14 cellular contexts compared by ENCODE assay signal in genomic region chr20:57908226-57908625, GRCh38.
DNase-seq lines count a peak whose midpoint lies in the region; ATAC-seq and TF ChIP-seq lines count a peak whose summit lies in the region.
"Had no signal": no experiment of that assay in that cellular context is flagged by ENCODE, and none has a peak within 500 bp of the region (broad histone marks: within the 10 kb centered on the region; RNA-seq: fewer than 3 reads in every experiment).

No MANE protein-coding gene starts in this region.

- H3K27me3 ChIP-seq in uterus, result no peaks in the 10 kb centered on the region
- H3K27me3 ChIP-seq: BE2C had no signal

- peaks cover 31 to 34% of the 10 kb centered on the region in 2 donors for H3K27me3 Mint-ChIP-seq in natural killer cell treated with Interleukin-12 subunit alpha and Interleukin-12 subunit beta and Interleukin-15 and Interleukin-18, amount 100 ng/mL, for 72 hours
- H3K27me3 Mint-ChIP-seq in natural killer cell (ENCODE audit: low read depth in 2 of 2) (peaks cover 40 to 60% of the 10 kb centered on the region in 2 donors), nephron (ENCODE audit: low read depth) (no peaks in the 10 kb centered on the region)

- H3K27ac ChIP-seq in SK-N-MC (0 out of 2 replicates have a peak overlapping the region, but pooled peaks have one; percentile 77), uterus (peak overlapping the region; percentile 39 to 50)
- H3K27ac ChIP-seq: GM23248 had no signal

- H3K4me3 Mint-ChIP-seq in natural killer cell treated with Interleukin-12 subunit alpha and Interleukin-12 subunit beta and Interleukin-15 and Interleukin-18, amount 100 ng/mL, for 72 hours, result no peak overlapping the region
- no peak overlapping the region for H3K4me3 Mint-ChIP-seq in natural killer cell
- H3K4me3 Mint-ChIP-seq in nephron, result no peak overlapping the region
- H3K4me3 Mint-ChIP-seq: CD4-positive, CD25-positive, alpha-beta regulatory T cell had no signal

- ATAC-seq in natural killer cell treated with Interleukin-12 subunit alpha and Interleukin-12 subunit beta and Interleukin-15 and Interleukin-18, amount 100 ng/mL, for 72 hours, result no peak
- no peak for ATAC-seq in natural killer cell

- intact Hi-C loops in natural killer cell (cut with micrococcal nuclease) (no loop called here), uterus (cut with DNase I; ENCODE audit: low total_unique reads) (no loop called here)

- H3K4me1 Mint-ChIP-seq in natural killer cell treated with Interleukin-12 subunit alpha and Interleukin-12 subunit beta and Interleukin-15 and Interleukin-18, amount 100 ng/mL, for 72 hours (ENCODE audit: low read depth in 2 of 2), result no peaks in the 10 kb centered on the region
- H3K4me1 Mint-ChIP-seq in natural killer cell (peaks cover 0 to 4% of the 10 kb centered on the region in 2 donors), nephron (peaks cover 57% of the 10 kb centered on the region)
- H3K4me1 Mint-ChIP-seq: CD4-positive, CD25-positive, alpha-beta regulatory T cell had no signal

- H3K27ac Mint-ChIP-seq in natural killer cell treated with Interleukin-12 subunit alpha and Interleukin-12 subunit beta and Interleukin-15 and Interleukin-18, amount 100 ng/mL, for 72 hours, result no peak overlapping the region
- no peak overlapping the region for H3K27ac Mint-ChIP-seq in natural killer cell
- H3K27ac Mint-ChIP-seq in nephron, result peak overlapping the region; percentile 68 to 91 (median 90)
- H3K27ac Mint-ChIP-seq: CD4-positive, CD25-positive, alpha-beta regulatory T cell had no signal

- H3K36me3 ChIP-seq in SK-N-MC (ENCODE audit: insufficient read depth, low read length) (no peaks in the 10 kb centered on the region), uterus (no peaks in the 10 kb centered on the region)
- H3K36me3 ChIP-seq: BE2C, HAP-1 had no signal

- H3K36me3 Mint-ChIP-seq in natural killer cell treated with Interleukin-12 subunit alpha and Interleukin-12 subunit beta and Interleukin-15 and Interleukin-18, amount 100 ng/mL, for 72 hours, result no peaks in the 10 kb centered on the region
- no peaks in the 10 kb centered on the region for H3K36me3 Mint-ChIP-seq in natural killer cell
- no peaks in the 10 kb centered on the region for H3K36me3 Mint-ChIP-seq in nephron (ENCODE audit: low read depth)
- H3K36me3 Mint-ChIP-seq: CD4-positive, CD25-positive, alpha-beta regulatory T cell had no signal

- no peaks in the 10 kb centered on the region for H3K9me3 Mint-ChIP-seq in natural killer cell treated with Interleukin-12 subunit alpha and Interleukin-12 subunit beta and Interleukin-15 and Interleukin-18, amount 100 ng/mL, for 72 hours
- H3K9me3 Mint-ChIP-seq in natural killer cell, result no peaks in the 10 kb centered on the region
- H3K9me3 Mint-ChIP-seq in nephron, result no peaks in the 10 kb centered on the region

- no peak for TF ChIP-seq CTCF in natural killer cell (IDR thresholded peaks at IDR 0.05)
- TF ChIP-seq CTCF in nephron (IDR thresholded peaks at IDR 0.05; ENCODE audit: unreplicated experiment in 3 of 3), result no peak
- TF ChIP-seq CTCF in uterus (IDR thresholded peaks at IDR 0.05), result no peak

- H3K4me3 ChIP-seq in SK-N-MC, result no peak overlapping the region
- H3K4me3 ChIP-seq in uterus, result no peak overlapping the region
- H3K4me3 ChIP-seq: GM23248, HAP-1 had no signal

- TF ChIP-seq POLR2A in uterus (IDR thresholded peaks at IDR 0.05), result no peak

- H3K4me1 ChIP-seq in uterus, result no peaks in the 10 kb centered on the region
- H3K4me1 ChIP-seq: Caco-2, HAP-1 had no signal

- peak; percentile 35 for DNase-seq in natural killer cell treated with Interleukin-12 subunit alpha and Interleukin-12 subunit beta and Interleukin-15 and Interleukin-18, amount 100 ng/mL, for 72 hours (ENCODE audit: low spot score)
- DNase-seq in natural killer cell, result no peak
- no peak for DNase-seq in SK-N-MC (ENCODE audit: low read depth, low spot score)
- no peak for DNase-seq in uterus
- no peak for DNase-seq in stimulated activated naive CD4-positive, alpha-beta T cell treated with Interleukin-2 at 50 U/mL for 16 hours (lab: John Stamatoyannopoulos, UW)
- no peak for DNase-seq in NCI-H128 (lab: John Stamatoyannopoulos, UW; ENCODE audit: unreplicated experiment)
- no peak for DNase-seq in NCI-H146 treated with DMSO at 0.1 percent for 48 hours (lab: John Stamatoyannopoulos, UW; ENCODE audit: unreplicated experiment)
- DNase-seq: C1 segment of cervical spinal cord; CD4-positive, CD25-positive, alpha-beta regulatory T cell; GM23248 had no signal

- H3K9me3 ChIP-seq in SK-N-MC (ENCODE audit: low read depth, low read length) (no peaks in the 10 kb centered on the region), uterus (no peaks in the 10 kb centered on the region)
- H3K9me3 ChIP-seq: BE2C, Caco-2, HAP-1 had no signal

- no peak overlapping the region for H3K9ac ChIP-seq in SK-N-MC (ENCODE audit: insufficient read length)
- H3K9ac ChIP-seq: GM23248 had no signal

Comparison
In these comparisons a context has a peak if more than half of its experiments do, and no peak if none do; other contexts are left out.
1. H3K27ac Mint-ChIP-seq: peak in nephron (3 of 3); none in natural killer cell treated with Interleukin-12 subunit alpha and Interleukin-12 subunit beta and Interleukin-15 and Interleukin-18, amount 100 ng/mL, for 72 hours (0 of 2) and natural killer cell (0 of 2).